Comparison of ENCODE assay signal across 8 cellular contexts in the genomic region with DNA sequence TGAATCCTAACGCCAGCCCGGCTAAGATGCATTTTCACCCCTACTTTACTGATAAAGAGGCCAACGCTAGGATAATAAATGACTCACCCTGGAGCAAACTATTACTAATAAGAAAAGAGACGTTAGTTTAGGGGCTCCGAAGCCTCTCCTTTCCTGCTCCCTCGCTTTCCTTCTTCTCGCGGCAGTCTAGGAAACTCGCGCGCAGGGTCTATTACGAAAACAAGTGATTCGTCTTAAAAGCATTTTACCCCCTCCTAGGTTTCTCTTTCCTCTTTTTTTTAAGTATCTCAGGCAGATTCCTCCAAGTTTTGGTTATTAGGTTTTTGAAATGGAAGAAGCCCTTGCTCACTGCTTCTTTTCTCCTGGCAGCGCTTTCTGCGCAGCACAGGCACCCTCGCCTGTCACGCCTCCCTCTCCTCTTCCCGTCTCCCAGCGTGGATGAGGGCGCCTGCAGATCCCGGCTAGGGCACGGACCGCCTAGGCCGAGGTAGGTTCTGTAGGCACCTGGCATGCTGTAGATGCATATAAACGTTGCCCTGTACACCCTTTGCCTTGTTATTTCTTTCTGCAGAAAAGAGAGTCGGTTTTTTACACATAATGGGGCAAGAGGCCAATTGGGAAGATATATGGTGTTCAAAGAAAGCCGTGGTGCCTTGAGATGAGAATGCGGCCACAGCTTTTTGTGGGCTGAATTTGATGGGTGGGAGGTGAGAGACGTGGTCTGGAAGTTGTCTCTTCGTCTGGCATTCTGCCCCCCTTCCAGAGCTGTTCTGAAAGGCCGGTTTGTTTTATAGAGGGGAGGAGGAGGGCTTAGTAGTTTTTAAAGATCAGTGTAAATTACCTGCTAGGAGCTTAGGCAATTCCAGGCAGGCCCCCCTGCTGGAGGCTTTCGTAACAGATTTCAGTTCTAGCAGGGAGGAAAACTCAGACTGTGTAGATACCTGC. TPM values are rescaled to one million over a fixed set of nuclear protein-coding genes. Genes with fewer than 3 reads are reported as not detected.
DNase-seq lines count a peak whose midpoint lies in the region; ATAC-seq, FAIRE-seq and TF ChIP-seq lines count a peak whose summit lies in the region.

No MANE protein-coding gene starts in this region.

- TF ChIP-seq RAD21 in SK-N-SH (IDR thresholded peaks at IDR 0.05; ENCODE audit: low read length): no peak

- no peak for TF ChIP-seq EP300 in SK-N-SH (IDR thresholded peaks at IDR 0.05; ENCODE audit: borderline replicate concordance in 1 of 2, low read depth in 1 of 2, low read length in 1 of 2)

- H2AFZ ChIP-seq in SK-N-SH (ENCODE audit: low read depth) (peak overlapping the region; percentile 53), endothelial cell of umbilical vein (ENCODE audit: low read depth, low read length) (peak overlapping the region; percentile 69), mesenchymal stem cell (ENCODE audit: low read depth, low read length) (peak overlapping the region; percentile 48)

- H3K4me1 Mint-ChIP-seq in stimulated activated naive CD8-positive, alpha-beta T cell treated with anti-CD3 and anti-CD28 coated beads, Interleukin-15, Interleukin-2, amounts not matched to agents 100 ng/mL and 50 ng/mL, for 24 hours (ENCODE audit: low read depth): peaks cover 40% of the 10 kb centered on the region

- TF ChIP-seq CTCF in SK-N-SH (IDR thresholded peaks at IDR 0.05): peak; percentile 45
- TF ChIP-seq CTCF in endothelial cell of umbilical vein (IDR thresholded peaks at IDR 0.05; ENCODE audit: extremely low read depth in 1 of 2, insufficient read depth in 1 of 2, low read depth in 1 of 2, low read length in 2 of 2): peak; percentile 31 to 61

- H3K36me3 ChIP-seq in SK-N-SH (replicated peaks in 1 of 2; ENCODE audit: control insufficient read depth in 1 of 2, insufficient read depth in 2 of 2, low read length in 1 of 2) (no peaks in the 10 kb centered on the region), endothelial cell of umbilical vein (ENCODE audit: control insufficient read depth in 2 of 2, extremely low read depth in 1 of 2, insufficient read depth in 2 of 2, low read length in 2 of 2) (peaks cover 0 to 2% of the 10 kb centered on the region in 2 experiments), mesenchymal stem cell (ENCODE audit: control insufficient read depth in 1 of 2, insufficient read depth in 2 of 2, low read depth in 1 of 2, low read length in 2 of 2) (peaks cover 0 to 8% of the 10 kb centered on the region in 2 experiments), urinary bladder (ENCODE audit: insufficient read depth) (no peaks in the 10 kb centered on the region)

- no peak overlapping the region for H2BK120ac ChIP-seq in mesenchymal stem cell (ENCODE audit: low read depth, low read length)

- no peak for TF ChIP-seq POLR2A in endothelial cell of umbilical vein (IDR thresholded peaks at IDR 0.05; ENCODE audit: low read depth, low read length)

- H3K9ac ChIP-seq in SK-N-SH (no peak overlapping the region), endothelial cell of umbilical vein (replicated peaks; ENCODE audit: extremely low read depth, insufficient read depth, low read length) (peak overlapping the region; percentile 89), mesenchymal stem cell (ENCODE audit: low read length) (peak overlapping the region; percentile 95)

- H3K9me3 Mint-ChIP-seq in stimulated activated naive CD8-positive, alpha-beta T cell treated with anti-CD3 and anti-CD28 coated beads, Interleukin-15, Interleukin-2, amounts not matched to agents 100 ng/mL and 50 ng/mL, for 24 hours: no peaks in the 10 kb centered on the region

- H3K9me3 ChIP-seq in SK-N-SH (no peaks in the 10 kb centered on the region), endothelial cell of umbilical vein (replicated peaks; ENCODE audit: control insufficient read depth, insufficient read depth, low read length) (no peaks in the 10 kb centered on the region), mesenchymal stem cell (ENCODE audit: control insufficient read depth, low read length) (no peaks in the 10 kb centered on the region)

- peaks cover 4% of the 10 kb centered on the region for H3F3A ChIP-seq in SK-N-SH (replicated peaks; ENCODE audit: insufficient read depth)

- no peak overlapping the region for H4K91ac ChIP-seq in mesenchymal stem cell (ENCODE audit: low read length)

- peak overlapping the region; percentile 74 for H3K27ac Mint-ChIP-seq in stimulated activated naive CD8-positive, alpha-beta T cell treated with anti-CD3 and anti-CD28 coated beads, Interleukin-15, Interleukin-2, amounts not matched to agents 100 ng/mL and 50 ng/mL, for 24 hours

- H3K27me3 Mint-ChIP-seq in stimulated activated naive CD8-positive, alpha-beta T cell treated with anti-CD3 and anti-CD28 coated beads, Interleukin-15, Interleukin-2, amounts not matched to agents 100 ng/mL and 50 ng/mL, for 24 hours: peaks cover 4% of the 10 kb centered on the region

- H3K4me2 ChIP-seq in SK-N-SH (peak overlapping the region; percentile 94), endothelial cell of umbilical vein (ENCODE audit: insufficient read depth, low read length) (peak overlapping the region; percentile 90), mesenchymal stem cell (ENCODE audit: low read length, poor library complexity, severe bottlenecking) (peak overlapping the region; percentile 82)

- H3K9me1 ChIP-seq in endothelial cell of umbilical vein (replicated peaks; ENCODE audit: control insufficient read depth, extremely low read depth, insufficient read depth, low read length): no peaks in the 10 kb centered on the region

- H3K79me1 ChIP-seq in mesenchymal stem cell (replicated peaks; ENCODE audit: low read length, poor library complexity, severe bottlenecking): peaks cover 12% of the 10 kb centered on the region

- DNase-seq in stimulated activated naive CD8-positive, alpha-beta T cell treated with anti-CD3 and anti-CD28 coated beads, Interleukin-15, Interleukin-2, amounts not matched to agents 100 U/mL and 50 U/mL, for 24 hours: no peak
- DNase-seq in Jurkat, Clone E6-1 (ENCODE audit: low read depth, low spot score): peak; percentile 46
- DNase-seq in SK-N-SH: peak; percentile 21
- peak; percentile 79 for DNase-seq in endothelial cell of umbilical vein (ENCODE audit: low read depth, low spot score)
- peak; percentile 73 for DNase-seq in mesenchymal stem cell

- peak overlapping the region; percentile 94 for H3K4me3 Mint-ChIP-seq in stimulated activated naive CD8-positive, alpha-beta T cell treated with anti-CD3 and anti-CD28 coated beads, Interleukin-15, Interleukin-2, amounts not matched to agents 100 ng/mL and 50 ng/mL, for 24 hours

- dilution Hi-C loops in endothelial cell of umbilical vein (cut with MboI; ENCODE audit: extremely low pct_ligation_motif_present, low sequenced_read_pairs): no loop called here

- intact Hi-C loops in endothelial cell of umbilical vein (cut with micrococcal nuclease): loop anchor here (1.0 to 10.0 kb wide), 8 partner anchors 13 to 1353 kb away; partner anchors contain the start of genes FOXB2, PCSK5 and RFK

- H4K20me1 ChIP-seq in SK-N-SH (ENCODE audit: insufficient read depth): no peaks in the 10 kb centered on the region
- H4K20me1 ChIP-seq in endothelial cell of umbilical vein (replicated peaks; ENCODE audit: control insufficient read depth, extremely low read depth, insufficient read depth, low read length): no peaks in the 10 kb centered on the region

- ATAC-seq in stimulated activated naive CD8-positive, alpha-beta T cell treated with anti-CD3 and anti-CD28 coated beads, Interleukin-15, Interleukin-2, amounts not matched to agents 100 U/mL and 50 U/mL, for 24 hours: no peak
- ATAC-seq in HG03135 (IDR thresholded peaks at IDR 0.05; ENCODE audit: unreplicated experiment): no peak

- H3K9me2 ChIP-seq in SK-N-SH: no peaks in the 10 kb centered on the region

- peaks cover 44% of the 10 kb centered on the region; the same call in 1 of the 2 replicates for H3K27me3 ChIP-seq in SK-N-SH (ENCODE audit: insufficient read depth)
- no peaks in the 10 kb centered on the region for H3K27me3 ChIP-seq in endothelial cell of umbilical vein (ENCODE audit: control insufficient read depth in 2 of 2, insufficient read depth in 2 of 2, low read length in 2 of 2)
- no peaks in the 10 kb centered on the region for H3K27me3 ChIP-seq in mesenchymal stem cell (ENCODE audit: control insufficient read depth in 1 of 2, insufficient read depth in 1 of 2, low read length in 2 of 2)

- peak overlapping the region in 1 of 2 experiments; percentile 19 for H3K18ac ChIP-seq in mesenchymal stem cell (ENCODE audit: low read depth in 1 of 2, low read length in 2 of 2)

- H2BK12ac ChIP-seq in mesenchymal stem cell (ENCODE audit: low read length in 2 of 2): no peak overlapping the region

- H3K79me2 ChIP-seq in SK-N-SH (ENCODE audit: insufficient read depth) (no peaks in the 10 kb centered on the region), endothelial cell of umbilical vein (ENCODE audit: control insufficient read depth, insufficient read depth, low read length) (peaks cover 2% of the 10 kb centered on the region)

- POLR2A ChIA-PET in SK-N-SH (lab: Yijun Ruan, JAX): no interaction called here
- POLR2A ChIA-PET in endothelial cell of umbilical vein (lab: Charles Lee): no interaction called here

- H3K4ac ChIP-seq in mesenchymal stem cell (ENCODE audit: low read depth in 1 of 2, low read length in 2 of 2): no peak overlapping the region

- no peak overlapping the region for H4K8ac ChIP-seq in mesenchymal stem cell (ENCODE audit: low read length)

- no TSS peak for BruUV-seq in endothelial cell of umbilical vein (replicated peaks; lab: Mats Ljungman, UMichigan)

- no peaks in the 10 kb centered on the region for H3K4me1 ChIP-seq in SK-N-SH (ENCODE audit: control insufficient read depth in 1 of 2, insufficient read depth in 2 of 2, low read depth in 1 of 2, low read length in 1 of 2)
- peaks cover 23% of the 10 kb centered on the region for H3K4me1 ChIP-seq in endothelial cell of umbilical vein (ENCODE audit: control insufficient read depth, extremely low read depth, insufficient read depth, low read length)
- H3K4me1 ChIP-seq in mesenchymal stem cell (ENCODE audit: control insufficient read depth, insufficient read depth, low read depth, low read length): peaks cover 3% of the 10 kb centered on the region
- H3K4me1 ChIP-seq in urinary bladder (ENCODE audit: insufficient read depth): peaks cover 3% of the 10 kb centered on the region

- 27% methylated on average over 32 of the region's 32 CpGs for WGBS in SK-N-SH (ENCODE audit: low lambda C conversion rate)
- under 1% methylated on average over 31 of the region's 32 CpGs for WGBS in mesenchymal stem cell
- WGBS in urinary bladder: 5% methylated on average over 32 of the region's 32 CpGs

- no peak overlapping the region for H2BK5ac ChIP-seq in mesenchymal stem cell (ENCODE audit: low read depth, low read length, poor library complexity, severe bottlenecking)

- peak overlapping the region in 1 of 2 experiments; percentile 9 for H3K14ac ChIP-seq in mesenchymal stem cell (ENCODE audit: low read length in 2 of 2)

- CTCF ChIA-PET in SK-N-SH (lab: Yijun Ruan, JAX) (interaction anchor here (0.6 kb wide), 1 partner anchor 161 kb away, joined by 3 read pairs; no protein-coding TSS in a partner anchor), endothelial cell of umbilical vein (lab: Charles Lee) (interaction anchor here (0.6 to 2.8 kb wide), 20 partner anchors 9 to 232 kb away, joined by 3 to 28 read pairs (median 4); partner anchors contain the start of gene RFK)

- no peak overlapping the region for H3K23ac ChIP-seq in mesenchymal stem cell (ENCODE audit: low read length in 2 of 2)

- H3K27ac ChIP-seq in SK-N-SH (ENCODE audit: low read depth in 2 of 2, low read length in 1 of 2) (no peak overlapping the region), endothelial cell of umbilical vein (ENCODE audit: insufficient read depth, low read depth, low read length) (peak overlapping the region; percentile 64), mesenchymal stem cell (ENCODE audit: low read length, poor library complexity, severe bottlenecking) (peak overlapping the region; percentile 72), urinary bladder (ENCODE audit: low read depth) (no peak overlapping the region)

- FAIRE-seq in endothelial cell of umbilical vein (lab: Jason Lieb, UNC): peak; percentile 77

- no peak overlapping the region for H2AK5ac ChIP-seq in mesenchymal stem cell (ENCODE audit: low read length, severe bottlenecking)

- peak overlapping the region; percentile 84 for H3K4me3 ChIP-seq in Jurkat, Clone E6-1 (ENCODE audit: low read length)
- peak overlapping the region; percentile 39 to 68; a peak in 3 of 4 replicates for H3K4me3 ChIP-seq in SK-N-SH (ENCODE audit: low read depth in 2 of 2, low read length in 1 of 2)
- peak overlapping the region; percentile 71 to 87 (median 75) for H3K4me3 ChIP-seq in endothelial cell of umbilical vein (replicated peaks in 1 of 3; ENCODE audit: insufficient read depth in 1 of 3, low read depth in 1 of 3, low read length in 3 of 3)
- H3K4me3 ChIP-seq in mesenchymal stem cell (ENCODE audit: insufficient read depth in 1 of 2, low read depth in 1 of 2, low read length in 2 of 2): peak overlapping the region; percentile 82 to 96
- H3K4me3 ChIP-seq in urinary bladder (ENCODE audit: low read depth, low read length): peak overlapping the region; percentile 48

- no peak overlapping the region for H2BK15ac ChIP-seq in mesenchymal stem cell (ENCODE audit: low read depth, poor library complexity, severe bottlenecking)

- H3K36me3 Mint-ChIP-seq in stimulated activated naive CD8-positive, alpha-beta T cell treated with anti-CD3 and anti-CD28 coated beads, Interleukin-15, Interleukin-2, amounts not matched to agents 100 ng/mL and 50 ng/mL, for 24 hours (ENCODE audit: low read depth): no peaks in the 10 kb centered on the region

RNA-seq across cellular contexts. Expression of gene GCNT1, which starts 1.0 kb away (rescaled TPM):
- polyA plus RNA-seq in Jurkat, Clone E6-1 (2012; ENCODE audit: insufficient read depth, insufficient read length): 3.5 TPM
- polyA plus RNA-seq in SK-N-SH (2012; rRNA removed) (0.76 and 1.1 TPM in 2 replicates), endothelial cell of umbilical vein (30.9 and 31.7 TPM in 2 replicates), urinary bladder (3.7 TPM)
- polyA plus RNA-seq in SK-N-SH (2012; cell fraction: cytosol; rRNA removed): 0.46 and 0.76 TPM in 2 replicates
- 0.35 and 0.55 TPM in 2 replicates for polyA plus RNA-seq in SK-N-SH (2012; cell fraction: nucleus; rRNA removed)
- total RNA-seq in endothelial cell of umbilical vein (11.0 and 18.1 TPM in 2 replicates), urinary bladder (9.1 TPM)
- polyA plus RNA-seq in endothelial cell of umbilical vein (2011; cell fraction: cytosol; rRNA removed): 24.5 and 25.1 TPM in 2 replicates
- 26.6 and 28.5 TPM in 2 replicates for polyA plus RNA-seq in endothelial cell of umbilical vein (2011; cell fraction: nucleus; rRNA removed)
- polyA plus RNA-seq in endothelial cell of umbilical vein (2012): 18.0 and 20.3 TPM in 2 replicates
- polyA minus RNA-seq in endothelial cell of umbilical vein: 60.9 and 79.6 TPM in 2 replicates
- polyA minus RNA-seq in endothelial cell of umbilical vein (2011; cell fraction: cytosol; rRNA and poly(A)+ RNA removed): 1.6 TPM
- 23.7 and 30.5 TPM in 2 replicates for polyA minus RNA-seq in endothelial cell of umbilical vein (2011; cell fraction: nucleus; rRNA and poly(A)+ RNA removed)
- polyA plus RNA-seq in mesenchymal stem cell (2013, experiment 1 of 2): 2.9 TPM
- 1.8 TPM for polyA plus RNA-seq in mesenchymal stem cell (2013, experiment 2 of 2)

Comparison
In these comparisons a context has a peak if more than half of its experiments do, and no peak if none do; other contexts are left out.
1. H3K27ac ChIP-seq: peak in endothelial cell of umbilical vein (single experiment) and mesenchymal stem cell (single experiment); none in SK-N-SH (0 of 2) and urinary bladder (single experiment).
2. Peak in every context shown above with its lines, with median percentiles within 50 percentile points of each other: H3K4me3 ChIP-seq, H2AFZ ChIP-seq and H3K4me2 ChIP-seq.